ENCODE assay signal across 27 cellular contexts in genomic region chr16:15536813-15537212, GRCh38.
"Had no signal": no experiment of that assay in that cellular context is flagged by ENCODE, and none has a peak within 500 bp of the region (broad histone marks: within the 10 kb centered on the region; RNA-seq: fewer than 3 reads in every experiment).

No MANE protein-coding gene starts in this region.

- H3K27ac ChIP-seq: brain microvascular endothelial cell, colonic mucosa, esophagus muscularis mucosa, prostate gland, thoracic aorta, vagina, WERI-Rb-1 had no signal

- H3K4me1 ChIP-seq: colonic mucosa, esophagus muscularis mucosa, prostate gland, vagina had no signal

- H3K27me3 ChIP-seq: brain microvascular endothelial cell, colonic mucosa, dorsolateral prefrontal cortex, esophagus muscularis mucosa, vagina had no signal

- H3K9me3 ChIP-seq: colonic mucosa, esophagus muscularis mucosa, prostate gland, thoracic aorta, vagina had no signal

- FAIRE-seq: endothelial cell of umbilical vein, frontal cortex, TTC549 had no signal

- DNase-seq: activated CD4-positive, alpha-beta T cell treated with anti-CD3 and anti-CD28 coated beads, Interleukin-2, amount 10 ng/mL, durations not matched to agents 7 days and 5 days; activated CD4-positive, CD25-positive, alpha-beta regulatory T cell treated with anti-CD3 and anti-CD28 coated beads, Interleukin-2, amount 50 U/mL, for 72 hours; activated CD8-positive, alpha-beta memory T cell treated with anti-CD3 and anti-CD28 coated beads, Interleukin-2, amount 10 ng/mL, durations not matched to agents 7 days and 5 days; activated CD8-positive, alpha-beta T cell treated with anti-CD3 and anti-CD28 coated beads for 36 hours; activated gamma-delta T cell treated with Interleukin-2 at 50 U/mL for 16 hours; activated T-cell treated with anti-CD3 and anti-CD28 coated beads for 4 hours; aorta; brain microvascular endothelial cell; central memory CD4-positive, alpha-beta T cell; colonic mucosa; dorsolateral prefrontal cortex; effector memory CD8-positive, alpha-beta T cell; hippocampal formation; left ventricle myocardium superior; mammary epithelial cell; natural killer cell; stimulated activated CD4-positive, alpha-beta T cell treated with anti-CD3 and anti-CD28 coated beads, Interleukin-2, amount 100 ng/mL, for 48 hours; stimulated activated CD8-positive, alpha-beta memory T cell treated with anti-CD3 and anti-CD28 coated beads, Interleukin-4, amount 100 ng/mL, for 48 hours; stimulated activated naive B cell treated with anti-CD40 and anti-IgM and Interleukin-4, amounts not matched to agents 10 μg/mL and 1 μg/mL and 100 μg/mL, for 72 hours; WERI-Rb-1 had no signal

- H3K4me3 ChIP-seq: colonic mucosa, dorsolateral prefrontal cortex, esophagus muscularis mucosa, prostate gland, thoracic aorta, vagina had no signal

- ATAC-seq: activated CD8-positive, alpha-beta memory T cell treated with anti-CD3 and anti-CD28 coated beads, Interleukin-2, amount 10 ng/mL, durations not matched to agents 7 days and 5 days; activated CD8-positive, alpha-beta T cell treated with anti-CD3 and anti-CD28 coated beads for 36 hours; effector memory CD8-positive, alpha-beta T cell; left ventricle myocardium superior; natural killer cell; stimulated activated naive B cell treated with anti-CD40 and anti-IgM and Interleukin-4, amounts not matched to agents 10 μg/mL and 1 μg/mL and 100 μg/mL, for 72 hours had no signal

- H3K36me3 ChIP-seq: brain microvascular endothelial cell, colonic mucosa, prostate gland, thoracic aorta, vagina, WERI-Rb-1 had no signal
